8 cellular contexts compared by ENCODE assay signal in genomic region chr19:51441410-51442390, GRCh38. TPM values are rescaled to one million over a fixed set of nuclear protein-coding genes. Genes with fewer than 3 reads are reported as not detected.
A peak's percentile ranks its signal among the peaks of the same experiment; 100 is the strongest.
DNase-seq lines count a peak whose midpoint lies in the region; ATAC-seq, FAIRE-seq and TF ChIP-seq lines count a peak whose summit lies in the region.

No MANE protein-coding gene starts in this region.

- peaks cover under 1% of the 10 kb centered on the region for H3K27me3 Mint-ChIP-seq in activated T-cell treated with anti-CD3 and anti-CD28 coated beads, Interleukin-2, amount 50 U/mL, for 72 hours (ENCODE audit: low read depth)

- TF ChIP-seq RAD21 in HCT116 (IDR thresholded peaks at IDR 0.05; ENCODE audit: low read depth): no peak

- peak; percentile 74 for ATAC-seq in HCT116
- peak; percentile 91 to 94 for ATAC-seq in activated T-cell treated with anti-CD3 and anti-CD28 coated beads, Interleukin-2, amount 50 U/mL, for 72 hours (replicated peaks in 1 of 2)

- no peak overlapping the region for H3K23ac ChIP-seq in neuronal stem cell (ENCODE audit: low read depth, low read length, poor library complexity)

- DNase-seq in GM12865 (ENCODE audit: low read depth) (peak; percentile 95), HCT116 (ENCODE audit: low read depth, low spot score) (no peak), small intestine (peak; percentile 57), neuronal stem cell (ENCODE audit: low spot score) (no peak), OCI-M1 (lab: John Stamatoyannopoulos, UW) (no peak), NCI-H2107 treated with DMSO at 0.1 percent for 48 hours (lab: John Stamatoyannopoulos, UW; ENCODE audit: unreplicated experiment) (no peak)
- peak; percentile 94 for DNase-seq in NK-92 treated with Interleukin-12 subunit alpha and Interleukin-12 subunit beta, amount 100 ng/mL, for 24 hours (lab: John Stamatoyannopoulos, UW)
- DNase-seq in activated T-cell treated with anti-CD3 and anti-CD28 coated beads, Interleukin-2, amount 50 U/mL, for 72 hours: peak; percentile 89 to 93

- H3K4me2 ChIP-seq in HCT116 (ENCODE audit: low read length) (peak overlapping the region; percentile 73), neuronal stem cell (ENCODE audit: insufficient read depth, low read length, poor library complexity, severe bottlenecking) (no peak overlapping the region)

- POLR2A ChIA-PET in HCT116 (lab: Charles Lee): no interaction called here

- peaks cover 13 to 18% of the 10 kb centered on the region in 2 experiments for H3K4me1 ChIP-seq in HCT116 (ENCODE audit: control insufficient read depth in 1 of 2, insufficient read depth in 2 of 2, low read length in 2 of 2)
- H3K4me1 ChIP-seq in small intestine (ENCODE audit: control insufficient read depth in 2 of 2, insufficient read depth in 1 of 2, low read depth in 1 of 2, low read length in 1 of 2): peaks cover 0 to 3% of the 10 kb centered on the region in 2 donors
- no peaks in the 10 kb centered on the region for H3K4me1 ChIP-seq in neuronal stem cell (ENCODE audit: control insufficient read depth in 2 of 2, insufficient read depth in 1 of 2, low read depth in 1 of 2, low read length in 2 of 2)

- H3K27ac ChIP-seq in HCT116 (ENCODE audit: low read depth, low read length) (no peak overlapping the region), small intestine (ENCODE audit: low read depth in 1 of 2, low read length in 1 of 2) (peak overlapping the region in 1 of 2 donors; percentile 41), neuronal stem cell (replicated peaks; ENCODE audit: low read length) (no peak overlapping the region)

- H3K9me3 ChIP-seq in HCT116 (ENCODE audit: control insufficient read depth in 1 of 2, insufficient read depth in 1 of 2, low read depth in 1 of 2, low read length in 2 of 2) (no peaks in the 10 kb centered on the region), small intestine (ENCODE audit: control insufficient read depth, low read depth) (no peaks in the 10 kb centered on the region), neuronal stem cell (replicated peaks in 1 of 2; ENCODE audit: control insufficient read depth in 2 of 2, insufficient read depth in 1 of 2, low read depth in 1 of 2, low read length in 2 of 2) (peaks cover 0 to 3% of the 10 kb centered on the region in 2 donors)

- FAIRE-seq in small intestine (lab: Jason Lieb, UNC): no peak

- H3K9me2 ChIP-seq in HCT116 (ENCODE audit: insufficient read depth): no peaks in the 10 kb centered on the region

- H3K4me3 ChIP-seq in GM12865 (ENCODE audit: low read depth, low read length) (peak overlapping the region; percentile 30), HCT116 (replicated peaks in 1 of 2; ENCODE audit: low read depth in 1 of 2, low read length in 2 of 2) (peak overlapping the region; percentile 1 to 41; a peak in 3 of 4 replicates), small intestine (ENCODE audit: low read depth in 1 of 2, low read length in 2 of 2) (peak overlapping the region in 1 of 2 donors; percentile 5), neuronal stem cell (ENCODE audit: low read length in 2 of 2) (no peak overlapping the region)

- 45 to 63% (median 56%) methylated on average over 31 of the region's 31 CpGs for WGBS in small intestine, 3 donors
- WGBS in neuronal stem cell (ENCODE audit: extremely low coverage in 2 of 2, insufficient read length in 2 of 2, insufficient replicate concordance in 1 of 2), 2 donors: no CpG with 5 or more reads among the region's 31 CpGs

- peak overlapping the region; percentile 30; the same call in 1 of the 2 replicates for H3K9ac ChIP-seq in HCT116 (ENCODE audit: low read length)
- no peak overlapping the region for H3K9ac ChIP-seq in neuronal stem cell (ENCODE audit: low read depth, low read length, poor library complexity)

- CTCF ChIA-PET in HCT116 (lab: Charles Lee): interaction anchor here (1.2 kb wide), 1 partner anchor 20 kb away, joined by 3 read pairs; no protein-coding TSS in a partner anchor

- H3K36me3 ChIP-seq in HCT116 (ENCODE audit: control insufficient read depth in 1 of 2, insufficient read depth in 2 of 2, low read length in 2 of 2): no peaks in the 10 kb centered on the region
- H3K36me3 ChIP-seq in small intestine (ENCODE audit: control insufficient read depth in 2 of 2, insufficient read depth in 2 of 2, low read length in 2 of 2): no peaks in the 10 kb centered on the region
- no peaks in the 10 kb centered on the region for H3K36me3 ChIP-seq in neuronal stem cell (replicated peaks in 1 of 2; ENCODE audit: control insufficient read depth in 2 of 2, insufficient read depth in 2 of 2, low read length in 2 of 2)

- TF ChIP-seq CTCF in GM12865 (IDR thresholded peaks at IDR 0.05; ENCODE audit: insufficient read depth, low read depth, low read length, missing control alignments) (no peak), HCT116 (IDR thresholded peaks at IDR 0.05 in 2 of 3, conservative IDR thresholded peaks at IDR 0.05 in 1 of 3; ENCODE audit: borderline replicate concordance in 1 of 3, insufficient read depth in 1 of 3, low read depth in 2 of 3, low read length in 2 of 3) (no peak)

- no peak overlapping the region for H2AK5ac ChIP-seq in neuronal stem cell (ENCODE audit: low read depth, low read length)

- H3K4me3 Mint-ChIP-seq in activated T-cell treated with anti-CD3 and anti-CD28 coated beads, Interleukin-2, amount 50 U/mL, for 72 hours: peak overlapping the region; percentile 70 to 92

- no peak overlapping the region for H2BK12ac ChIP-seq in neuronal stem cell (ENCODE audit: low read length)

- no peak overlapping the region for H3K4ac ChIP-seq in neuronal stem cell (ENCODE audit: low read length)

- H2BK120ac ChIP-seq in neuronal stem cell (ENCODE audit: low read depth, low read length): no peak overlapping the region

- no peak overlapping the region for H2BK15ac ChIP-seq in neuronal stem cell (ENCODE audit: low read length)

- peaks cover 7 to 14% of the 10 kb centered on the region in 2 donors for H3K36me3 Mint-ChIP-seq in activated T-cell treated with anti-CD3 and anti-CD28 coated beads, Interleukin-2, amount 50 U/mL, for 72 hours (ENCODE audit: insufficient read depth in 2 of 2)

- H3K27me3 ChIP-seq in HCT116 (ENCODE audit: insufficient read depth, low read length): peaks cover 15% of the 10 kb centered on the region
- H3K27me3 ChIP-seq in small intestine (ENCODE audit: control insufficient read depth in 2 of 2, insufficient read depth in 2 of 2, low read length in 2 of 2): peaks cover 0 to 5% of the 10 kb centered on the region in 2 donors
- H3K27me3 ChIP-seq in neuronal stem cell (ENCODE audit: control insufficient read depth in 3 of 3, insufficient read depth in 3 of 3, low read depth in 1 of 3, low read length in 3 of 3): peaks cover 0 to 24% (median 2%) of the 10 kb centered on the region in 3 experiments

- H4K91ac ChIP-seq in neuronal stem cell (ENCODE audit: low read depth, low read length, poor library complexity): no peak overlapping the region

- H3K27ac Mint-ChIP-seq in activated T-cell treated with anti-CD3 and anti-CD28 coated beads, Interleukin-2, amount 50 U/mL, for 72 hours: peak overlapping the region; percentile 89

- no peaks in the 10 kb centered on the region for H3K79me2 ChIP-seq in HCT116 (ENCODE audit: insufficient read depth, low read length)

- intact Hi-C loops in HCT116 (cut with micrococcal nuclease): no loop called here

- H2BK5ac ChIP-seq in neuronal stem cell (ENCODE audit: low read length): no peak overlapping the region

- no peak overlapping the region for H3K14ac ChIP-seq in neuronal stem cell (ENCODE audit: low read length)

- H3K79me1 ChIP-seq in neuronal stem cell (ENCODE audit: low read depth, low read length): no peaks in the 10 kb centered on the region

- no peaks in the 10 kb centered on the region for H4K20me1 ChIP-seq in HCT116 (ENCODE audit: insufficient read depth)

- no TSS peak for BruUV-seq in HCT116 (replicated peaks; lab: Mats Ljungman, UMichigan)

- RAD21 ChIA-PET in HCT116 (lab: Charles Lee; ENCODE audit: low non-redundant PET in 1 of 2, low total read pairs in 2 of 2, uncharacterized antibody in 2 of 2, unreplicated experiment in 2 of 2): no interaction called here

- no peak overlapping the region for H3K18ac ChIP-seq in neuronal stem cell (ENCODE audit: low read length)

- peak overlapping the region; percentile 59 for H2AFZ ChIP-seq in HCT116 (ENCODE audit: low read depth, low read length, poor library complexity, severe bottlenecking)
- no peak overlapping the region for H2AFZ ChIP-seq in neuronal stem cell (ENCODE audit: low read length)

- H3K9me3 Mint-ChIP-seq in activated T-cell treated with anti-CD3 and anti-CD28 coated beads, Interleukin-2, amount 50 U/mL, for 72 hours: peaks cover 0 to under 1% of the 10 kb centered on the region in 2 donors

- peaks cover 72% of the 10 kb centered on the region for H3K4me1 Mint-ChIP-seq in activated T-cell treated with anti-CD3 and anti-CD28 coated beads, Interleukin-2, amount 50 U/mL, for 72 hours (ENCODE audit: low read depth)

- no peak overlapping the region for H4K8ac ChIP-seq in neuronal stem cell (ENCODE audit: low read depth, low read length)

- no peak for TF ChIP-seq POLR2A in HCT116 (IDR thresholded peaks at IDR 0.05; ENCODE audit: borderline replicate concordance, extremely low read depth, insufficient read depth, insufficient read length)

RNA-seq across cellular contexts. Expression of gene SIGLEC8, which starts 16.6 kb away (rescaled TPM):
- total RNA-seq in HCT116 (2021; ENCODE audit: unreplicated experiment): not detected
- polyA plus RNA-seq in HCT116 (2012): not detected in 2 replicates
- total RNA-seq in activated T-cell treated with anti-CD3 and anti-CD28 coated beads, Interleukin-2, amount 50 U/mL, for 72 hours: not detected
- polyA plus RNA-seq in small intestine: 1 to 10 TPM in 1 of 3 donors, under 1 TPM in 1, not detected in 1; 0.22 to 1.1 TPM
- polyA plus RNA-seq in neuronal stem cell (2013, experiment 1 of 2): not detected
- polyA plus RNA-seq in neuronal stem cell (2013, experiment 2 of 2): not detected

RNA-seq across cellular contexts. Expression of gene SIGLEC10, which starts 24.3 kb away (rescaled TPM):
- total RNA-seq in HCT116 (2021; ENCODE audit: unreplicated experiment): not detected
- polyA plus RNA-seq in HCT116 (2012): 0.13 and 0.21 TPM in 2 replicates
- total RNA-seq in activated T-cell treated with anti-CD3 and anti-CD28 coated beads, Interleukin-2, amount 50 U/mL, for 72 hours: 1 to 10 TPM in 1 of 2 donors, under 1 TPM in 1; 0.38 to 1.4 TPM
- 1 to 10 TPM; 1.3 to 2.5 (median 1.9) TPM for polyA plus RNA-seq in small intestine
- not detected for polyA plus RNA-seq in neuronal stem cell (2013, experiment 1 of 2)
- not detected for polyA plus RNA-seq in neuronal stem cell (2013, experiment 2 of 2)

RNA-seq across cellular contexts. Expression of gene CEACAM18, which starts 36.6 kb away (rescaled TPM):
- total RNA-seq in HCT116 (2021; ENCODE audit: unreplicated experiment): not detected
- not detected in 2 replicates for polyA plus RNA-seq in HCT116 (2012)
- not detected for total RNA-seq in activated T-cell treated with anti-CD3 and anti-CD28 coated beads, Interleukin-2, amount 50 U/mL, for 72 hours
- 1 to 10 TPM in 1 of 3 donors, under 1 TPM in 2; 0.10 to 5.8 (median 0.54) TPM for polyA plus RNA-seq in small intestine
- not detected for polyA plus RNA-seq in neuronal stem cell (2013, experiment 1 of 2)
- not detected for polyA plus RNA-seq in neuronal stem cell (2013, experiment 2 of 2)

RNA-seq across cellular contexts. Expression of gene C19orf84, which starts 51.3 kb away (rescaled TPM):
- total RNA-seq in HCT116 (2021; ENCODE audit: unreplicated experiment): not detected
- not detected in 2 replicates for polyA plus RNA-seq in HCT116 (2012)
- total RNA-seq in activated T-cell treated with anti-CD3 and anti-CD28 coated beads, Interleukin-2, amount 50 U/mL, for 72 hours: under 1 TPM; 0.23 to 0.26 TPM
- polyA plus RNA-seq in small intestine: not detected
- polyA plus RNA-seq in neuronal stem cell (2013, experiment 1 of 2): 1.6 TPM
- 1.3 TPM for polyA plus RNA-seq in neuronal stem cell (2013, experiment 2 of 2)

RNA-seq across cellular contexts. Expression of gene LIM2, which starts 53.9 kb away (rescaled TPM):
- total RNA-seq in HCT116 (2021; ENCODE audit: unreplicated experiment): not detected
- polyA plus RNA-seq in HCT116 (2012): not detected in 2 replicates
- 1 to 10 TPM; 1.0 to 2.0 TPM for total RNA-seq in activated T-cell treated with anti-CD3 and anti-CD28 coated beads, Interleukin-2, amount 50 U/mL, for 72 hours
- not detected for polyA plus RNA-seq in small intestine
- polyA plus RNA-seq in neuronal stem cell (2013, experiment 1 of 2): 2.7 TPM
- polyA plus RNA-seq in neuronal stem cell (2013, experiment 2 of 2): 3.4 TPM

Comparison
In these comparisons a context has a peak if more than half of its experiments do, and no peak if none do; other contexts are left out.
1. DNase-seq: peak in GM12865 (single experiment), NK-92 treated with Interleukin-12 subunit alpha and Interleukin-12 subunit beta, amount 100 ng/mL, for 24 hours (single experiment), activated T-cell treated with anti-CD3 and anti-CD28 coated beads, Interleukin-2, amount 50 U/mL, for 72 hours (2 of 2) and small intestine (single experiment); none in HCT116 (single experiment), neuronal stem cell (single experiment), OCI-M1 (single experiment) and NCI-H2107 treated with DMSO at 0.1 percent for 48 hours (single experiment).
2. H3K4me3 ChIP-seq: peak in GM12865 (single experiment) and HCT116 (2 of 2); none in neuronal stem cell (0 of 2).